Comparison of ENCODE assay signal across 1 cellular context in the genomic region with DNA sequence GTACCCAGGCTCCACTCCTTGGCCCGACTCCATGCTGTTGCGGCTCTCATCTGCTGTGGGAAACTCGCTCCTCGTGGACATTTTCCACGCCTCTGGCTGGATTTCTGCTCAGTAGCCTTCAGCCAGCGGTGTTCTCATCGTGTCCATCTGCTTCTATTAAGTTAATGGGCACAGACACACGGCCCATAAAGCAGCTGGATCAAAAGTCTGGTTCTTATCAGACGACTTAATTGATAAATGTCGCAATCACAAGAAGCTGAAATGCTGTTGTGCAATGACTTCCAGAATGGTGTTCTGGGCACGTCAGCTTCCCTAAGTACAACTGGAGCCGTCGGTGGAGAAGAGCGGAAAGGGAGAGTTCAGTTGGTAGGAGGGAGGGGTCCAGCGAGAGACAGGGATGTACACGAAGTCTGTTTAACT.
A peak's percentile ranks its signal among the peaks of the same experiment; 100 is the strongest.
TF ChIP-seq lines count a peak whose summit lies in the region.

No MANE protein-coding gene starts in this region.

TF ChIP-seq in SK-N-SH, 30 proteins besides CTCF, POLR2A, EP300 and RAD21 (continued from another document):
- TF ChIP-seq, protein P1, sequence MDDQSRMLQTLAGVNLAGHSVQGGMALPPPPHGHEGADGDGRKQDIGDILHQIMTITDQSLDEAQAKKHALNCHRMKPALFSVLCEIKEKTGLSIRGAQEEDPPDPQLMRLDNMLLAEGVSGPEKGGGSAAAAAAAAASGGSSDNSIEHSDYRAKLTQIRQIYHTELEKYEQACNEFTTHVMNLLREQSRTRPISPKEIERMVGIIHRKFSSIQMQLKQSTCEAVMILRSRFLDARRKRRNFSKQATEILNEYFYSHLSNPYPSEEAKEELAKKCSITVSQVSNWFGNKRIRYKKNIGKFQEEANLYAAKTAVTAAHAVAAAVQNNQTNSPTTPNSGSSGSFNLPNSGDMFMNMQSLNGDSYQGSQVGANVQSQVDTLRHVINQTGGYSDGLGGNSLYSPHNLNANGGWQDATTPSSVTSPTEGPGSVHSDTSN (IDR thresholded peaks at IDR 0.05), result peak; percentile 63
- TF ChIP-seq GABPA (IDR thresholded peaks at IDR 0.05; ENCODE audit: low read depth) (no peak), TCF12 (IDR thresholded peaks at IDR 0.05) (peak; percentile 79), NRF1 (IDR thresholded peaks at IDR 0.05; ENCODE audit: low read depth, low read length) (no peak), IRF3 (IDR thresholded peaks at IDR 0.05; ENCODE audit: low read depth, low read length) (no peak), SMC3 (IDR thresholded peaks at IDR 0.05; ENCODE audit: low read depth, low read length) (peak; percentile 16; the same call in 1 of the 2 replicates), FOXM1 (IDR thresholded peaks at IDR 0.05; ENCODE audit: low read depth) (no peak), MAX (IDR thresholded peaks at IDR 0.05; ENCODE audit: low read depth) (no peak), JUND (IDR thresholded peaks at IDR 0.05) (no peak), FOXJ3 (CRISPR knock-in tag; IDR thresholded peaks at IDR 0.05) (peak; percentile 89), MXI1 (IDR thresholded peaks at IDR 0.05; ENCODE audit: low read depth, low read length) (no peak; the same call in 1 of the 2 replicates), FOSL2 (IDR thresholded peaks at IDR 0.05; ENCODE audit: borderline replicate concordance, low read depth) (no peak), GATA2 (CRISPR knock-in tag; IDR thresholded peaks at IDR 0.05) (peak; percentile 87), TEAD4 (IDR thresholded peaks at IDR 0.05; ENCODE audit: borderline replicate concordance, insufficient read depth) (no peak), RFX5 (IDR thresholded peaks at IDR 0.05; ENCODE audit: low read length) (peak; percentile 53; the same call in 1 of the 2 replicates), TAF1 (IDR thresholded peaks at IDR 0.05; ENCODE audit: borderline replicate concordance, low read depth, low read length) (no peak), MEF2A (IDR thresholded peaks at IDR 0.05; ENCODE audit: borderline replicate concordance, low read depth) (no peak), SIN3A (IDR thresholded peaks at IDR 0.05; ENCODE audit: borderline replicate concordance, low read depth, low read length) (no peak), YY1 (IDR thresholded peaks at IDR 0.05; ENCODE audit: low read depth) (no peak)
- TF ChIP-seq, protein P2, sequence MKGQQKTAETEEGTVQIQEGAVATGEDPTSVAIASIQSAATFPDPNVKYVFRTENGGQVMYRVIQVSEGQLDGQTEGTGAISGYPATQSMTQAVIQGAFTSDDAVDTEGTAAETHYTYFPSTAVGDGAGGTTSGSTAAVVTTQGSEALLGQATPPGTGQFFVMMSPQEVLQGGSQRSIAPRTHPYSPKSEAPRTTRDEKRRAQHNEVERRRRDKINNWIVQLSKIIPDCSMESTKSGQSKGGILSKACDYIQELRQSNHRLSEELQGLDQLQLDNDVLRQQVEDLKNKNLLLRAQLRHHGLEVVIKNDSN (IDR thresholded peaks at IDR 0.05; ENCODE audit: borderline replicate concordance, low read depth), result no peak
- TF ChIP-seq, protein P3, sequence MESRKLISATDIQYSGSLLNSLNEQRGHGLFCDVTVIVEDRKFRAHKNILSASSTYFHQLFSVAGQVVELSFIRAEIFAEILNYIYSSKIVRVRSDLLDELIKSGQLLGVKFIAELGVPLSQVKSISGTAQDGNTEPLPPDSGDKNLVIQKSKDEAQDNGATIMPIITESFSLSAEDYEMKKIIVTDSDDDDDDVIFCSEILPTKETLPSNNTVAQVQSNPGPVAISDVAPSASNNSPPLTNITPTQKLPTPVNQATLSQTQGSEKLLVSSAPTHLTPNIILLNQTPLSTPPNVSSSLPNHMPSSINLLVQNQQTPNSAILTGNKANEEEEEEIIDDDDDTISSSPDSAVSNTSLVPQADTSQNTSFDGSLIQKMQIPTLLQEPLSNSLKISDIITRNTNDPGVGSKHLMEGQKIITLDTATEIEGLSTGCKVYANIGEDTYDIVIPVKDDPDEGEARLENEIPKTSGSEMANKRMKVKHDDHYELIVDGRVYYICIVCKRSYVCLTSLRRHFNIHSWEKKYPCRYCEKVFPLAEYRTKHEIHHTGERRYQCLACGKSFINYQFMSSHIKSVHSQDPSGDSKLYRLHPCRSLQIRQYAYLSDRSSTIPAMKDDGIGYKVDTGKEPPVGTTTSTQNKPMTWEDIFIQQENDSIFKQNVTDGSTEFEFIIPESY (IDR thresholded peaks at IDR 0.05; ENCODE audit: borderline replicate concordance, low read depth), result no peak
